In the genomic region with DNA sequence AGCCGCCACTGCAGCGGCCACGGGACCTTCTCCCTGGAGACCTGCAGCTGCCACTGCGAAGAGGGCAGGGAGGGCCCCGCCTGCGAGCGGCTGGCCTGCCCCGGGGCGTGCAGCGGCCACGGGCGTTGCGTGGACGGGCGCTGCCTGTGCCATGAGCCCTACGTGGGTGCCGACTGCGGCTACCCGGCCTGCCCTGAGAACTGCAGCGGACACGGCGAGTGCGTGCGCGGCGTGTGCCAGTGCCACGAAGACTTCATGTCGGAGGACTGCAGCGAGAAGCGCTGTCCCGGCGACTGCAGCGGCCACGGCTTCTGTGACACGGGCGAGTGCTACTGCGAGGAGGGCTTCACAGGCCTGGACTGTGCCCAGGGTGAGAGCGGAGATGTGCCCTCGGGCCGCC, we compare ENCODE assay signal across 2 cellular contexts.
TF ChIP-seq lines count a peak whose summit lies in the region.

No MANE protein-coding gene starts in this region.

TF ChIP-seq in IMR-90, 13 proteins besides CTCF, POLR2A, EP300 and RAD21:
- TF ChIP-seq MAZ (IDR thresholded peaks at IDR 0.05; ENCODE audit: borderline replicate concordance, low read depth, low read length): no peak
- TF ChIP-seq MXI1 (IDR thresholded peaks at IDR 0.05; ENCODE audit: borderline replicate concordance, low read depth, low read length): no peak
- no peak for TF ChIP-seq SMC3 (IDR thresholded peaks at IDR 0.05; ENCODE audit: low read depth, low read length)
- no peak for TF ChIP-seq NFE2L2 (IDR thresholded peaks at IDR 0.05; ENCODE audit: low read depth, low read length)
- TF ChIP-seq RCOR1 (IDR thresholded peaks at IDR 0.05; ENCODE audit: insufficient replicate concordance, low read length): no peak
- TF ChIP-seq, protein P1, sequence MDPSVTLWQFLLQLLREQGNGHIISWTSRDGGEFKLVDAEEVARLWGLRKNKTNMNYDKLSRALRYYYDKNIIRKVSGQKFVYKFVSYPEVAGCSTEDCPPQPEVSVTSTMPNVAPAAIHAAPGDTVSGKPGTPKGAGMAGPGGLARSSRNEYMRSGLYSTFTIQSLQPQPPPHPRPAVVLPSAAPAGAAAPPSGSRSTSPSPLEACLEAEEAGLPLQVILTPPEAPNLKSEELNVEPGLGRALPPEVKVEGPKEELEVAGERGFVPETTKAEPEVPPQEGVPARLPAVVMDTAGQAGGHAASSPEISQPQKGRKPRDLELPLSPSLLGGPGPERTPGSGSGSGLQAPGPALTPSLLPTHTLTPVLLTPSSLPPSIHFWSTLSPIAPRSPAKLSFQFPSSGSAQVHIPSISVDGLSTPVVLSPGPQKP (IDR thresholded peaks at IDR 0.05; ENCODE audit: borderline replicate concordance, low read depth, low read length): no peak
- TF ChIP-seq CEBPB (IDR thresholded peaks at IDR 0.05; ENCODE audit: low read depth, low read length): no peak
- TF ChIP-seq FOS (IDR thresholded peaks at IDR 0.05; ENCODE audit: low read depth, low read length): no peak
- no peak for TF ChIP-seq BHLHE40 (IDR thresholded peaks at IDR 0.05; ENCODE audit: low read depth, low read length)
- TF ChIP-seq RFX5 (IDR thresholded peaks at IDR 0.05; ENCODE audit: low read depth, low read length): no peak
- no peak for TF ChIP-seq CHD1 (IDR thresholded peaks at IDR 0.05; ENCODE audit: low read depth, low read length)
- TF ChIP-seq, protein P2, sequence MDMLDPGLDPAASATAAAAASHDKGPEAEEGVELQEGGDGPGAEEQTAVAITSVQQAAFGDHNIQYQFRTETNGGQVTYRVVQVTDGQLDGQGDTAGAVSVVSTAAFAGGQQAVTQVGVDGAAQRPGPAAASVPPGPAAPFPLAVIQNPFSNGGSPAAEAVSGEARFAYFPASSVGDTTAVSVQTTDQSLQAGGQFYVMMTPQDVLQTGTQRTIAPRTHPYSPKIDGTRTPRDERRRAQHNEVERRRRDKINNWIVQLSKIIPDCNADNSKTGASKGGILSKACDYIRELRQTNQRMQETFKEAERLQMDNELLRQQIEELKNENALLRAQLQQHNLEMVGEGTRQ (IDR thresholded peaks at IDR 0.05; ENCODE audit: low read depth, low read length): no peak
- TF ChIP-seq MAFK (IDR thresholded peaks at IDR 0.05; ENCODE audit: low read depth, low read length): no peak

TF ChIP-seq in H1, 55 proteins besides CTCF, POLR2A, EP300 and RAD21:
- TF ChIP-seq POU5F1 (IDR thresholded peaks at IDR 0.05; ENCODE audit: low read depth, low read length) (no peak), RXRA (IDR thresholded peaks at IDR 0.05; ENCODE audit: insufficient read depth, low read depth, low read length) (no peak), TAF7 (optimal IDR thresholded peaks at IDR 0.05; ENCODE audit: borderline replicate concordance, low read depth, low read length) (no peak), YY1 (IDR thresholded peaks at IDR 0.05; ENCODE audit: low read depth, low read length) (no peak), BRCA1 (IDR thresholded peaks at IDR 0.05; ENCODE audit: low read depth, low read length) (no peak), SIRT6 (IDR thresholded peaks at IDR 0.05; ENCODE audit: low read length) (no peak), TCF12 (IDR thresholded peaks at IDR 0.05; ENCODE audit: low read depth, low read length) (no peak), BACH1 (IDR thresholded peaks at IDR 0.05; ENCODE audit: low read length) (no peak), POLR2AphosphoS5 (IDR thresholded peaks at IDR 0.05; ENCODE audit: low read depth, low read length) (no peak), SP2 (IDR thresholded peaks at IDR 0.05; ENCODE audit: low read length) (no peak), ZNF274 (IDR thresholded peaks at IDR 0.05; ENCODE audit: borderline replicate concordance, extremely low read depth, low read length) (no peak)
- TF ChIP-seq, protein P3, sequence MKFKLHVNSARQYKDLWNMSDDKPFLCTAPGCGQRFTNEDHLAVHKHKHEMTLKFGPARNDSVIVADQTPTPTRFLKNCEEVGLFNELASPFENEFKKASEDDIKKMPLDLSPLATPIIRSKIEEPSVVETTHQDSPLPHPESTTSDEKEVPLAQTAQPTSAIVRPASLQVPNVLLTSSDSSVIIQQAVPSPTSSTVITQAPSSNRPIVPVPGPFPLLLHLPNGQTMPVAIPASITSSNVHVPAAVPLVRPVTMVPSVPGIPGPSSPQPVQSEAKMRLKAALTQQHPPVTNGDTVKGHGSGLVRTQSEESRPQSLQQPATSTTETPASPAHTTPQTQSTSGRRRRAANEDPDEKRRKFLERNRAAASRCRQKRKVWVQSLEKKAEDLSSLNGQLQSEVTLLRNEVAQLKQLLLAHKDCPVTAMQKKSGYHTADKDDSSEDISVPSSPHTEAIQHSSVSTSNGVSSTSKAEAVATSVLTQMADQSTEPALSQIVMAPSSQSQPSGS (IDR thresholded peaks at IDR 0.05; ENCODE audit: low read length): no peak
- TF ChIP-seq, protein P2 (IDR thresholded peaks at IDR 0.05; ENCODE audit: low read length): no peak
- TF ChIP-seq, protein P4, sequence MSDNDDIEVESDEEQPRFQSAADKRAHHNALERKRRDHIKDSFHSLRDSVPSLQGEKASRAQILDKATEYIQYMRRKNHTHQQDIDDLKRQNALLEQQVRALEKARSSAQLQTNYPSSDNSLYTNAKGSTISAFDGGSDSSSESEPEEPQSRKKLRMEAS (IDR thresholded peaks at IDR 0.05): no peak
